24 cellular contexts compared by ENCODE assay signal in the genomic region with DNA sequence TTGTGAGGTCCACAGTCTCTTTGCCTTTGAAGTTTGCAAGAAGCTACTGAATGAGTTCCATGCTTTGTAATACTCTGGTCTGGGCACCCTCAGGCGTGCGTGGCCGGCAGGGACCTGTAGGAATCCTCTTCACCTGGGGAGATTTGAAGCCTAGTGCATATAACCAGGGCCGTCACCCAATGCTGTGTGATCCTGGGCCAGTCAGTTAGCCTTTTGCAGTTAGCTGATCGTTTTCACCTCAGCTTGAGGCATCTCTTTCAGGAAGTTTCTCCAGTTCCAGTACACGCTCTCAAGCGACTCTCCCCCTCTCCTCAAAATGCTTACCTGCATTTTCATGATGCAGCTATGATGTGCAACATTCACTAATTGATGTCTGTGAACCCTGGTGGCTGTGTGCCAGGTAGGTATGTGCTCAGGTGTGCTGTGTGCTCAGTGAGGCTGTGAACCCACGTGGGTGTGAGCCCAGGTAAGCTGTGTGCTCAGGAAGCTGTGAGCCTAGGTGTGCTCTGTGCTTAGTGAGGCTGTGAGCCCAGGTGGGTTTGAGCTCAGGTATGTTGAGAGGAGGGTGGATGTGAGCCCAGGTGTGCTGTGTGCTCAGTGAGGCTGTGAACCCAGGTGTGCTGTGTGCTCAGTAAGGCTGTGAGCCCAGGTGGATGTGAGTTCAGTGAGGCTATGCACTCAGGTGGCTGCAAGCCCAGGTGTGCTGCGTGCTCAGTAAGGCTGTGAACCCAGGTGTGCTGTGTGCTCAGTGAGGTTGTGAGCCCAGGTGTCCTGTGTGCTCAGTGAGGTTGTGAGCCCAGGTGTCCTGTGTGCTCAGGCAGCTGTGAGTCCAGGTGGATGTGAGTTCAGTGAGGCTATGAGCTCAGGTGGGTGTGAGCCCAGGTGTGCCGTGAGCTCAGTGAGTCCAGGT.
DNase-seq lines count a peak whose midpoint lies in the region; ATAC-seq and FAIRE-seq lines count a peak whose summit lies in the region.
"Had no signal": no experiment of that assay in that cellular context is flagged by ENCODE, and none has a peak within 500 bp of the region (broad histone marks: within the 10 kb centered on the region; RNA-seq: fewer than 3 reads in every experiment).

No MANE protein-coding gene starts in this region.

- CTCF ChIA-PET in activated CD4-positive, alpha-beta memory T cell treated with anti-CD3 and anti-CD28 coated beads, Interleukin-2, amount 10 ng/mL, durations not matched to agents 7 days and 5 days (lab: Charles Lee): no interaction called here

- no peak for FAIRE-seq in frontal cortex (lab: Jason Lieb, UNC)
- FAIRE-seq: GM12878, H54, islet of Langerhans had no signal

- H3K4me1 Mint-ChIP-seq in stimulated activated naive CD8-positive, alpha-beta T cell treated with anti-CD3 and anti-CD28 coated beads, Interleukin-15, amount 100 ng/mL, for 72 hours: peaks cover 6% of the 10 kb centered on the region
- no peaks in the 10 kb centered on the region for H3K4me1 Mint-ChIP-seq in activated CD4-positive, alpha-beta memory T cell treated with anti-CD3 and anti-CD28 coated beads, Interleukin-2, amount 10 ng/mL, durations not matched to agents 7 days and 5 days
- H3K4me1 Mint-ChIP-seq: B cell, mesothelial cell of epicardium had no signal

- no peaks in the 10 kb centered on the region for H3K36me3 Mint-ChIP-seq in activated CD4-positive, alpha-beta memory T cell treated with anti-CD3 and anti-CD28 coated beads, Interleukin-2, amount 10 ng/mL, durations not matched to agents 7 days and 5 days (ENCODE audit: low read depth)
- H3K36me3 Mint-ChIP-seq: activated naive CD4-positive, alpha-beta T cell treated with anti-CD3 and anti-CD28 coated beads, Interleukin-2, amount 50 U/mL, for 72 hours; mesothelial cell of epicardium had no signal

- H3K27ac Mint-ChIP-seq in stimulated activated naive CD8-positive, alpha-beta T cell treated with anti-CD3 and anti-CD28 coated beads, Interleukin-15, amount 100 ng/mL, for 72 hours: no peak overlapping the region
- no peak overlapping the region for H3K27ac Mint-ChIP-seq in activated CD4-positive, alpha-beta memory T cell treated with anti-CD3 and anti-CD28 coated beads, Interleukin-2, amount 10 ng/mL, durations not matched to agents 7 days and 5 days
- H3K27ac Mint-ChIP-seq: B cell, mesothelial cell of epicardium had no signal

- ATAC-seq in stimulated activated naive CD8-positive, alpha-beta T cell treated with anti-CD3 and anti-CD28 coated beads, Interleukin-15, amount 100 ng/mL, for 72 hours: peak; percentile 9
- ATAC-seq in stimulated activated naive CD8-positive, alpha-beta T cell treated with anti-CD3 and anti-CD28 coated beads, Interleukin-15, Interleukin-2, amounts not matched to agents 100 U/mL and 50 U/mL, for 24 hours: no peak
- ATAC-seq in GM19324 (IDR thresholded peaks at IDR 0.05; ENCODE audit: low FRiP score, unreplicated experiment): no peak
- ATAC-seq: GM12878, left lung, psoas muscle had no signal

- H3K9me3 Mint-ChIP-seq in stimulated activated naive CD8-positive, alpha-beta T cell treated with anti-CD3 and anti-CD28 coated beads, Interleukin-15, amount 100 ng/mL, for 72 hours: no peaks in the 10 kb centered on the region
- H3K9me3 Mint-ChIP-seq in activated CD4-positive, alpha-beta memory T cell treated with anti-CD3 and anti-CD28 coated beads, Interleukin-2, amount 10 ng/mL, durations not matched to agents 7 days and 5 days: no peaks in the 10 kb centered on the region
- H3K9me3 Mint-ChIP-seq: activated naive CD4-positive, alpha-beta T cell treated with anti-CD3 and anti-CD28 coated beads, Interleukin-2, amount 50 U/mL, for 72 hours had no signal

- POLR2A ChIA-PET in activated CD4-positive, alpha-beta memory T cell treated with anti-CD3 and anti-CD28 coated beads, Interleukin-2, amount 10 ng/mL, durations not matched to agents 7 days and 5 days (lab: Charles Lee): no interaction called here

- peaks cover 8% of the 10 kb centered on the region for H3K27me3 Mint-ChIP-seq in stimulated activated naive CD8-positive, alpha-beta T cell treated with anti-CD3 and anti-CD28 coated beads, Interleukin-15, amount 100 ng/mL, for 72 hours
- H3K27me3 Mint-ChIP-seq in activated CD4-positive, alpha-beta memory T cell treated with anti-CD3 and anti-CD28 coated beads, Interleukin-2, amount 10 ng/mL, durations not matched to agents 7 days and 5 days: no peaks in the 10 kb centered on the region

- H3K4me3 Mint-ChIP-seq in stimulated activated naive CD8-positive, alpha-beta T cell treated with anti-CD3 and anti-CD28 coated beads, Interleukin-15, amount 100 ng/mL, for 72 hours: no peak overlapping the region
- no peak overlapping the region for H3K4me3 Mint-ChIP-seq in activated CD4-positive, alpha-beta memory T cell treated with anti-CD3 and anti-CD28 coated beads, Interleukin-2, amount 10 ng/mL, durations not matched to agents 7 days and 5 days
- H3K4me3 Mint-ChIP-seq: B cell, mesothelial cell of epicardium had no signal

- no peak for DNase-seq in stimulated activated naive CD8-positive, alpha-beta T cell treated with anti-CD3 and anti-CD28 coated beads, Interleukin-15, amount 100 ng/mL, for 72 hours
- DNase-seq in stimulated activated naive CD8-positive, alpha-beta T cell treated with anti-CD3 and anti-CD28 coated beads, Interleukin-15, Interleukin-2, amounts not matched to agents 100 U/mL and 50 U/mL, for 24 hours: no peak
- DNase-seq in NCI-H774 (lab: John Stamatoyannopoulos, UW) (peak; percentile 89), mesenteric fat pad (ENCODE audit: low spot score) (peak; percentile 51), frontal cortex (ENCODE audit: low spot score in 2 of 2) (no peak)
- DNase-seq in activated CD4-positive, alpha-beta memory T cell treated with anti-CD3 and anti-CD28 coated beads, Interleukin-2, amount 10 ng/mL, durations not matched to agents 7 days and 5 days: no peak
- DNase-seq: activated CD4-positive, alpha-beta T cell treated with anti-CD3 and anti-CD28 coated beads for 48 hours; activated effector memory CD4-positive, alpha-beta T cell treated with Interleukin-2 at 50 U/mL for 16 hours; activated T-cell treated with anti-CD3 and anti-CD28 coated beads, Interleukin-2, amount 50 U/mL, for 1 hour; amygdala; effector CD4-positive, alpha-beta T cell; left lung; NCI-H2081 treated with DMSO at 0.1 percent for 48 hours; NCI-H2227 treated with DMSO at 0.1 percent for 48 hours; psoas muscle; stimulated activated CD4-positive, alpha-beta T cell treated with anti-CD3 and anti-CD28 coated beads, Interleukin-4, amount 100 ng/mL, for 24 hours; T-helper 9 cell had no signal

Comparison
In these comparisons a context has a peak if more than half of its experiments do, and no peak if none do; other contexts are left out.
1. DNase-seq: peak in NCI-H774 (single experiment) and mesenteric fat pad (single experiment); none in stimulated activated naive CD8-positive, alpha-beta T cell treated with anti-CD3 and anti-CD28 coated beads, Interleukin-15, amount 100 ng/mL, for 72 hours (0 of 2), stimulated activated naive CD8-positive, alpha-beta T cell treated with anti-CD3 and anti-CD28 coated beads, Interleukin-15, Interleukin-2, amounts not matched to agents 100 U/mL and 50 U/mL, for 24 hours (single experiment), frontal cortex (0 of 2) and activated CD4-positive, alpha-beta memory T cell treated with anti-CD3 and anti-CD28 coated beads, Interleukin-2, amount 10 ng/mL, durations not matched to agents 7 days and 5 days (single experiment).